In genomic region chr12:105957058-105957457, GRCh38 we compare ENCODE assay signal across 20 cellular contexts.
"Had no signal": no experiment of that assay in that cellular context is flagged by ENCODE, and none has a peak within 500 bp of the region (broad histone marks: within the 10 kb centered on the region; RNA-seq: fewer than 3 reads in every experiment).

No MANE protein-coding gene starts in this region.

- H3K36me3 ChIP-seq: gastroesophageal sphincter, lower lobe of right lung, spleen, upper lobe of right lung had no signal

- ATAC-seq: activated CD4-positive, CD25-positive, alpha-beta regulatory T cell treated with anti-CD3 and anti-CD28 coated beads, Interleukin-2, amount 50 U/mL, for 24 hours; activated CD8-positive, alpha-beta memory T cell treated with anti-CD3 and anti-CD28 coated beads, Interleukin-2, amount 10 ng/mL, durations not matched to agents 7 days and 5 days; activated CD8-positive, alpha-beta T cell treated with anti-CD3 and anti-CD28 coated beads for 36 hours; gastroesophageal sphincter; left colon; lower lobe of right lung; naive thymus-derived CD4-positive, alpha-beta T cell; stimulated activated naive CD8-positive, alpha-beta T cell treated with anti-CD3 and anti-CD28 coated beads, Interleukin-15, Interleukin-2, amounts not matched to agents 100 U/mL and 50 U/mL, for 24 hours; upper lobe of right lung had no signal

- H3K27ac ChIP-seq: epithelial cell of prostate, gastroesophageal sphincter, lower lobe of right lung, spleen, upper lobe of right lung had no signal

- H3K9me3 ChIP-seq: gastroesophageal sphincter, lower lobe of right lung, spleen, upper lobe of right lung had no signal

- H3K4me1 ChIP-seq: gastroesophageal sphincter, spleen had no signal

- H3K4me3 ChIP-seq: gastroesophageal sphincter, lower lobe of right lung, spleen, upper lobe of right lung had no signal

- DNase-seq: activated CD4-positive, alpha-beta T cell treated with anti-CD3 and anti-CD28 coated beads, Interleukin-2, amount 10 ng/mL, durations not matched to agents 7 days and 5 days; activated CD8-positive, alpha-beta memory T cell treated with anti-CD3 and anti-CD28 coated beads, Interleukin-2, amount 10 ng/mL, durations not matched to agents 7 days and 5 days; activated CD8-positive, alpha-beta T cell treated with anti-CD3 and anti-CD28 coated beads for 36 hours; activated effector memory CD4-positive, alpha-beta T cell treated with anti-CD3 and anti-CD28 coated beads, Interleukin-2, amount 50 U/mL, for 16 hours; activated naive CD4-positive, alpha-beta T cell treated with anti-CD3 and anti-CD28 coated beads, Interleukin-2, amount 10 ng/mL, durations not matched to agents 7 days and 5 days; activated T-cell treated with anti-CD3 and anti-CD28 coated beads for 4 hours; amygdala; cortex of kidney; islet precursor cell; left colon; lower lobe of right lung; naive thymus-derived CD4-positive, alpha-beta T cell; occipital lobe; spleen; stimulated activated CD4-positive, alpha-beta T cell treated with anti-CD3 and anti-CD28 coated beads, Interleukin-4, amount 100 ng/mL, for 4 hours; stimulated activated naive CD8-positive, alpha-beta T cell treated with anti-CD3 and anti-CD28 coated beads, Interleukin-15, Interleukin-2, amounts not matched to agents 100 U/mL and 50 U/mL, for 24 hours; upper lobe of right lung had no signal

- H3K27me3 ChIP-seq: gastroesophageal sphincter, upper lobe of right lung had no signal
